Comparison of ENCODE assay signal across 9 cellular contexts in the genomic region with DNA sequence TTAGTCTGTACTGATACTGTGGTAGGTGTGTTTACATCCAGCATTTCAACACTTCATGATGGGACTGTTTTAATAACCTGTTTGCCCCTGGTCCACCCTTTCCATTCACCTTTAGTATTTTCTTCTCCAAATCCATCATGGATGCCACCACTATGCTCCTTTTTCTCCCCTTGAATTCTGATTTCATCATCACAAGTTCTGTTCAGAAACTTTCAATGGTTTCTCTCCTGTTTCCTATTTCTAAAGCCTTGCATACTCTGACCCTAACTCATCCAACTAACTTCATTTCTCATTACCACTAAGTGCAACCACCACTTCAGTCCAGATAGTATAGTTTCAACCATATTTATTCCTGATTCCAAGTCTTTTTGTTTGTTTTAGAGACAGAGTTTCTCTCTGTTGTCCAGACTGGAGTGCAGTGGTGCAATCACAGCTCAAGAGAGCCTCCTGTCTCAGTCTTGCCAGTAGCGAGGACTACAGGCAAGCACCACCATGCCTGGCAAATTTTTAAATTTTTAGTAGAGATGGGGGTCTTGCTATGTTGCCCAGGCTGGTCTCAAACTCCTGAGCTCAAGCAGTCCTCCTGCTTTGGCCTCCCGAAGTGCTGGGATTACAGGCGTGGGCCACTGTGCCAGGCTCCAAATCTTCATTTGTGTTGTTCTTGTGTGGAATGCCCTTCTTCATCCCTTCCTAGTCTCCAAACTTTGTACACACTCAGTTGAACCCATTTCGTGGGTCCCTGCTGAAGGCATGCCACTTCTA. TPM values are rescaled to one million over a fixed set of nuclear protein-coding genes. Genes with fewer than 3 reads are reported as not detected.
A peak's percentile ranks its signal among the peaks of the same experiment; 100 is the strongest.
DNase-seq lines count a peak whose midpoint lies in the region; ATAC-seq and TF ChIP-seq lines count a peak whose summit lies in the region.
"Had no signal": no experiment of that assay in that cellular context is flagged by ENCODE, and none has a peak within 500 bp of the region (broad histone marks: within the 10 kb centered on the region; RNA-seq: fewer than 3 reads in every experiment).

No MANE protein-coding gene starts in this region.

- H3K14ac ChIP-seq in H9 (ENCODE audit: insufficient read depth, low read length): no peak overlapping the region

- no peak overlapping the region for H3K56ac ChIP-seq in H9 (ENCODE audit: insufficient read length, low read depth, low read length)

- H2BK20ac ChIP-seq in H9 (ENCODE audit: low read depth, low read length, poor library complexity, severe bottlenecking): no peak overlapping the region

- H3K4me3 ChIP-seq in SJCRH30 (peak overlapping the region; percentile 85), epithelial cell of proximal tubule (ENCODE audit: low read depth, low read length) (peak overlapping the region; percentile 98), skeletal muscle cell (ENCODE audit: low read depth, low read length) (peak overlapping the region; percentile 99)

- DNase-seq in H9: no peak
- no peak for DNase-seq in SJCRH30
- DNase-seq in epithelial cell of proximal tubule (ENCODE audit: low read depth): no peak
- DNase-seq in skeletal muscle cell (ENCODE audit: low read depth): no peak
- DNase-seq in foreskin keratinocyte: no peak
- no peak for DNase-seq in A172 (ENCODE audit: low spot score)
- no peak for DNase-seq in NCI-H1694 treated with DMSO at 0.1 percent for 48 hours (lab: John Stamatoyannopoulos, UW)
- DNase-seq: NCI-H1417 treated with DMSO at 0.1 percent for 48 hours, posterior cingulate gyrus had no signal

- H3K27ac ChIP-seq in H9 (ENCODE audit: insufficient read length, low read depth, low read length): no peak overlapping the region
- H3K27ac ChIP-seq in SJCRH30: no peak overlapping the region
- no peak overlapping the region for H3K27ac ChIP-seq in foreskin keratinocyte

- no peaks in the 10 kb centered on the region for H3K79me1 ChIP-seq in H9 (ENCODE audit: insufficient read depth, low read depth, low read length, poor library complexity, severe bottlenecking)

- TF ChIP-seq CTCF in H9 (conservative IDR thresholded peaks at IDR 0.05) (no peak), epithelial cell of proximal tubule (conservative IDR thresholded peaks at IDR 0.05; ENCODE audit: low read depth, low read length) (no peak), foreskin keratinocyte (conservative IDR thresholded peaks at IDR 0.05) (no peak)

- no peak overlapping the region for H4K91ac ChIP-seq in H9 (ENCODE audit: insufficient read length, low read depth, low read length)

- no peak overlapping the region for H3K9ac ChIP-seq in H9 (ENCODE audit: extremely low read depth, insufficient read length, low read length)

- H3K4me3 Mint-ChIP-seq in H9: peak overlapping the region; percentile 100

- no peak for ATAC-seq in foreskin keratinocyte

- no peak overlapping the region for H3T11ph ChIP-seq in H9 (ENCODE audit: low read length)

- no peak overlapping the region for H2AK5ac ChIP-seq in H9 (ENCODE audit: insufficient read length, low read length)

- peaks cover 9% of the 10 kb centered on the region; the same call in 1 of the 2 replicates for H3K79me2 ChIP-seq in H9 (ENCODE audit: insufficient read depth, low read length)

- no peaks in the 10 kb centered on the region for H3K9me3 Mint-ChIP-seq in H9

- no peak overlapping the region for H3K4ac ChIP-seq in H9 (ENCODE audit: low read depth, low read length)

- no peak overlapping the region for H2BK15ac ChIP-seq in H9 (ENCODE audit: low read depth, low read length)

- peaks cover 16 to 26% of the 10 kb centered on the region in 2 experiments for H3K4me1 Mint-ChIP-seq in H9

- H2BK5ac ChIP-seq in H9 (ENCODE audit: insufficient read length, low read length): no peak overlapping the region

- H3K23me2 ChIP-seq in H9 (ENCODE audit: insufficient read length, low read depth, low read length, poor library complexity, severe bottlenecking): peaks cover 8% of the 10 kb centered on the region

- H3K9me3 ChIP-seq in H9 (ENCODE audit: control insufficient read depth, low read depth, low read length): no peaks in the 10 kb centered on the region
- no peaks in the 10 kb centered on the region for H3K9me3 ChIP-seq in SJCRH30 (replicated peaks)

- peaks cover 0 to 6% (median 3%) of the 10 kb centered on the region in 3 experiments; a peak in 4 of 7 replicates for H3K36me3 Mint-ChIP-seq in H9 (ENCODE audit: insufficient read depth in 1 of 3, low read depth in 3 of 3)

- no peak overlapping the region for H3K23ac ChIP-seq in H9 (ENCODE audit: insufficient read length, low read depth, low read length)

- no peak overlapping the region for H2BK120ac ChIP-seq in H9 (ENCODE audit: low read depth, low read length, poor library complexity, severe bottlenecking)

- H4K8ac ChIP-seq in H9 (replicated peaks; ENCODE audit: insufficient read length, low read depth, low read length): no peak overlapping the region

- no peak overlapping the region for H3K27ac Mint-ChIP-seq in H9

- H3K4me1 ChIP-seq in H9 (ENCODE audit: insufficient read depth, low read length): peaks cover 2% of the 10 kb centered on the region; the same call in 1 of the 2 replicates
- no peaks in the 10 kb centered on the region for H3K4me1 ChIP-seq in SJCRH30
- no peaks in the 10 kb centered on the region for H3K4me1 ChIP-seq in foreskin keratinocyte

- H3K27me3 Mint-ChIP-seq in H9 (ENCODE audit: low read depth): no peaks in the 10 kb centered on the region; the same call in 1 of the 2 replicates

- H2BK12ac ChIP-seq in H9 (ENCODE audit: insufficient read length, low read depth, low read length): no peak overlapping the region

- peaks cover 7% of the 10 kb centered on the region; the same call in 1 of the 2 replicates for H3K36me3 ChIP-seq in SJCRH30

- H2AFZ ChIP-seq in H9 (ENCODE audit: low read length): no peak overlapping the region

- no peaks in the 10 kb centered on the region for H4K20me1 ChIP-seq in H9 (ENCODE audit: control insufficient read depth, insufficient read depth, insufficient read length)

- no peak overlapping the region for H3K18ac ChIP-seq in H9 (ENCODE audit: insufficient read length, low read depth, low read length)

- WGBS in H9 (ENCODE audit: extremely low coverage, insufficient read length, low lambda C conversion rate): no CpG with 5 or more reads among the region's 4 CpGs

- peak overlapping the region; percentile 64 for H3K4me2 ChIP-seq in H9 (ENCODE audit: insufficient read depth, insufficient read length, low read length)

- H3K27me3 ChIP-seq in H9 (ENCODE audit: insufficient read depth, low read length): no peaks in the 10 kb centered on the region
- H3K27me3 ChIP-seq in SJCRH30: no peaks in the 10 kb centered on the region
- H3K27me3 ChIP-seq in foreskin keratinocyte: no peaks in the 10 kb centered on the region

- no peak overlapping the region for H4K5ac ChIP-seq in H9 (ENCODE audit: insufficient read length, low read depth, low read length)

RNA-seq across cellular contexts. Expression of a gene that starts 1.2 kb away (rescaled TPM):
- total RNA-seq in H9 (2021) (40.0 and 41.3 TPM in 2 replicates), epithelial cell of proximal tubule (23.5 and 35.0 TPM in 2 replicates), foreskin keratinocyte (42.6 and 46.6 TPM in 2 replicates)
- total RNA-seq in SJCRH30 (2014; rRNA removed; shearing (Covaris generic)): 64.6 and 70.6 TPM in 2 replicates
- 8.1 and 10.7 TPM in 2 replicates for polyA plus RNA-seq in foreskin keratinocyte
- 61.4 and 73.3 TPM in 2 replicates for total RNA-seq in A172 (2014; rRNA removed; shearing (Covaris generic))

RNA-seq across cellular contexts. Expression of a gene that starts 35.2 kb away (rescaled TPM):
- total RNA-seq in H9 (2021) (97.1 and 99.2 TPM in 2 replicates), epithelial cell of proximal tubule (62.7 and 64.2 TPM in 2 replicates), foreskin keratinocyte (29.0 and 40.7 TPM in 2 replicates)
- total RNA-seq in SJCRH30 (2014; rRNA removed; shearing (Covaris generic)): 40.0 and 44.2 TPM in 2 replicates
- polyA plus RNA-seq in foreskin keratinocyte: 5.5 and 9.1 TPM in 2 replicates
- 10.0 and 10.1 TPM in 2 replicates for total RNA-seq in A172 (2014; rRNA removed; shearing (Covaris generic))
